Comparison of ENCODE assay signal across 21 cellular contexts in the genomic region with DNA sequence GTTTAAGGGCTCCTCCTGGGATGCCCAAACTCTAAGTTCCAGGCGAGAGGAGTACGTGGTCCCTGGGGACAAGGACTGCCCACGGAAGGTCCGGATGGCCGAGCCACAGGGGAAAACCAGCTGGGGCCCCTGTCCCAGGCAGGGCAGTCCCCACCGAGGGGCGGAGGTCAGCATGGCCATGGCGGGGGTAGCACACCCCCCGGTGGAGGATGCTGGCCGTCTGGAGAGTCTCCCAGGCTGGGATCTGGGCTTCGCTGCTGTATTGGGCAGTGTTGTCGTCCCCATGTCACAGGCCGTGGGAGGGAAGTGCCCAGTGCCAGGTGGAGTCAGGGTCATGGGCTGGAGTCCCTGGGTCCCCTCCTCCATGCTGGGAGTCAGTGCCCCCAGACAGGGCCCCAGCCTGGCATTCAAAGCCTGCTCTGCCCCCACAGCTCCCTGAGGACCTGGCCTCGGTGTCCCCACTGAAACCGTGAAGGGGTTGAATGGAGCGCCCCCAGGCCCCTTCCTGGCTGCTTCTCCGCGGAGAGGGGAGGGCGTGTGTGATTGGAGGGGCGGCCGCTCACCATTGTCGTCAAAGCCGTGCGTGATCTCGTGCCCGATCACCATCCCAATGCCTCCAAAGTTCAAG. TPM values are rescaled to one million over a fixed set of nuclear protein-coding genes. Genes with fewer than 3 reads are reported as not detected.
DNase-seq lines count a peak whose midpoint lies in the region; ATAC-seq and TF ChIP-seq lines count a peak whose summit lies in the region.
"Had no signal": no experiment of that assay in that cellular context is flagged by ENCODE, and none has a peak within 500 bp of the region (broad histone marks: within the 10 kb centered on the region; RNA-seq: fewer than 3 reads in every experiment).

No MANE protein-coding gene starts in this region.

- DNase-seq in 8988T (peak; percentile 9), colonic mucosa (no peak), osteoblast (ENCODE audit: insufficient read length, low spot score, missing footprints) (peak; percentile 75), NCI-H2107 treated with DMSO at 0.1 percent for 48 hours (lab: John Stamatoyannopoulos, UW; ENCODE audit: unreplicated experiment) (no peak), cerebellum (ENCODE audit: low spot score) (no peak)
- DNase-seq in stimulated activated naive CD8-positive, alpha-beta T cell treated with anti-CD3 and anti-CD28 coated beads, Interleukin-15, amount 100 ng/mL, for 72 hours = no peak
- DNase-seq: activated CD4-positive, alpha-beta T cell treated with anti-CD3 and anti-CD28 coated beads, Interleukin-2, amount 10 ng/mL, durations not matched to agents 24 days and 14 days; AML-193; Karpas-422; mesendoderm; NCI-H1048; NCI-H2081 treated with DMSO at 0.1 percent for 48 hours; nephron progenitor cell; stimulated activated CD4-positive, alpha-beta T cell treated with anti-CD3 and anti-CD28 coated beads, Interleukin-15, amount 100 ng/mL, for 24 hours had no signal

- no peaks in the 10 kb centered on the region for H3K27me3 Mint-ChIP-seq in stimulated activated naive CD8-positive, alpha-beta T cell treated with anti-CD3 and anti-CD28 coated beads, Interleukin-15, amount 100 ng/mL, for 72 hours
- H3K27me3 Mint-ChIP-seq: activated CD4-positive, alpha-beta T cell treated with anti-CD3 and anti-CD28 coated beads, Interleukin-2, amount 10 ng/mL, durations not matched to agents 24 days and 14 days; activated naive CD8-positive, alpha-beta T cell; brain had no signal

- H3K4me3 ChIP-seq in colonic mucosa = no peak overlapping the region
- H3K4me3 ChIP-seq in osteoblast (ENCODE audit: insufficient read depth, low read length) = no peak overlapping the region
- H3K4me3 ChIP-seq: GM23248 had no signal

- intact Hi-C loops in colonic mucosa (cut with DNase I) = loop anchor here (10.0 kb wide), 1 partner anchor 51 kb away; no protein-coding TSS in a partner anchor

- H3K27me3 ChIP-seq in colonic mucosa (no peaks in the 10 kb centered on the region), osteoblast (ENCODE audit: insufficient read depth, low read length) (no peaks in the 10 kb centered on the region)

- H3K36me3 ChIP-seq in colonic mucosa = no peaks in the 10 kb centered on the region
- H3K36me3 ChIP-seq in osteoblast (ENCODE audit: insufficient read depth, low read length) = no peaks in the 10 kb centered on the region

- H3K4me1 Mint-ChIP-seq in stimulated activated naive CD8-positive, alpha-beta T cell treated with anti-CD3 and anti-CD28 coated beads, Interleukin-15, amount 100 ng/mL, for 72 hours = peaks cover 24% of the 10 kb centered on the region

- H4K20me1 ChIP-seq in osteoblast (ENCODE audit: insufficient read depth, low read length) = no peaks in the 10 kb centered on the region

- H3K27ac ChIP-seq in C4-2B (peak overlapping the region; percentile 76), colonic mucosa (no peak overlapping the region), osteoblast (ENCODE audit: low read depth, low read length) (no peak overlapping the region)
- H3K27ac ChIP-seq: GM23248, tibial artery had no signal

- no peak overlapping the region for H3K4me3 Mint-ChIP-seq in stimulated activated naive CD8-positive, alpha-beta T cell treated with anti-CD3 and anti-CD28 coated beads, Interleukin-15, amount 100 ng/mL, for 72 hours
- H3K4me3 Mint-ChIP-seq: brain, nephron progenitor cell had no signal

- H3K9me3 ChIP-seq in colonic mucosa (no peaks in the 10 kb centered on the region), osteoblast (ENCODE audit: low read depth, low read length) (no peaks in the 10 kb centered on the region)

- TF ChIP-seq CTCF in C4-2B (conservative IDR thresholded peaks at IDR 0.05) (no peak), colonic mucosa (IDR thresholded peaks at IDR 0.05) (no peak), osteoblast (IDR thresholded peaks at IDR 0.05; ENCODE audit: extremely low read depth, low read depth, low read length) (no peak)

- H3K4me2 ChIP-seq in osteoblast (ENCODE audit: insufficient read depth, low read length) = peak overlapping the region; percentile 70

- H2AFZ ChIP-seq in osteoblast (ENCODE audit: low read length) = no peak overlapping the region
- H2AFZ ChIP-seq: GM23248 had no signal

- no peaks in the 10 kb centered on the region for H3K79me2 ChIP-seq in osteoblast (ENCODE audit: insufficient read depth, low read length)

- peaks cover 0 to under 1% of the 10 kb centered on the region in 2 donors for H3K9me3 Mint-ChIP-seq in stimulated activated naive CD8-positive, alpha-beta T cell treated with anti-CD3 and anti-CD28 coated beads, Interleukin-15, amount 100 ng/mL, for 72 hours
- H3K9me3 Mint-ChIP-seq: activated CD4-positive, alpha-beta T cell treated with anti-CD3 and anti-CD28 coated beads, Interleukin-2, amount 10 ng/mL, durations not matched to agents 24 days and 14 days had no signal

- peak overlapping the region; percentile 30 to 66 for H3K9ac ChIP-seq in colonic mucosa (ENCODE audit: low read depth in 2 of 2, low read length in 2 of 2)
- H3K9ac ChIP-seq: GM23248 had no signal

- ATAC-seq in HG03354 (IDR thresholded peaks at IDR 0.05; ENCODE audit: poor library complexity, severe bottlenecking, unreplicated experiment) = no peak
- ATAC-seq in stimulated activated naive CD8-positive, alpha-beta T cell treated with anti-CD3 and anti-CD28 coated beads, Interleukin-15, amount 100 ng/mL, for 72 hours = no peak

- no peak overlapping the region for H3K27ac Mint-ChIP-seq in stimulated activated naive CD8-positive, alpha-beta T cell treated with anti-CD3 and anti-CD28 coated beads, Interleukin-15, amount 100 ng/mL, for 72 hours
- H3K27ac Mint-ChIP-seq: nephron progenitor cell had no signal

- H3K4me1 ChIP-seq in colonic mucosa (no peaks in the 10 kb centered on the region), osteoblast (ENCODE audit: insufficient read depth, low read length) (no peaks in the 10 kb centered on the region)

RNA-seq across cellular contexts. Expression of gene PRXL2B, which starts 6.8 kb away (rescaled TPM):
- total RNA-seq in colonic mucosa (100 to 1,000 TPM; 105 to 120 TPM), osteoblast (8.0 and 9.4 TPM in 2 replicates), cerebellum (12.1 TPM)

RNA-seq across cellular contexts. Expression of gene TNFRSF14, which starts 37.2 kb away (rescaled TPM):
- total RNA-seq in colonic mucosa (100 to 1,000 TPM; 111 to 145 TPM), osteoblast (29.2 and 36.6 TPM in 2 replicates), cerebellum (2.4 TPM)

RNA-seq across cellular contexts. Expression of gene MMEL1, which starts 39.5 kb away (rescaled TPM):
- total RNA-seq in colonic mucosa (10 to 100 TPM; 11.4 to 13.9 TPM), osteoblast (under 0.01 TPM in 1 of 2 replicates, not detected in the other), cerebellum (1.3 TPM)
- total RNA-seq: GM23248, HT1080 had no signal

Comparison
In these comparisons a context has a peak if more than half of its experiments do, and no peak if none do; other contexts are left out.
1. DNase-seq: peak in 8988T (single experiment) and osteoblast (single experiment); none in colonic mucosa (single experiment), NCI-H2107 treated with DMSO at 0.1 percent for 48 hours (single experiment), stimulated activated naive CD8-positive, alpha-beta T cell treated with anti-CD3 and anti-CD28 coated beads, Interleukin-15, amount 100 ng/mL, for 72 hours (0 of 2) and cerebellum (single experiment).